Comparison of ENCODE assay signal across 16 cellular contexts in the genomic region with DNA sequence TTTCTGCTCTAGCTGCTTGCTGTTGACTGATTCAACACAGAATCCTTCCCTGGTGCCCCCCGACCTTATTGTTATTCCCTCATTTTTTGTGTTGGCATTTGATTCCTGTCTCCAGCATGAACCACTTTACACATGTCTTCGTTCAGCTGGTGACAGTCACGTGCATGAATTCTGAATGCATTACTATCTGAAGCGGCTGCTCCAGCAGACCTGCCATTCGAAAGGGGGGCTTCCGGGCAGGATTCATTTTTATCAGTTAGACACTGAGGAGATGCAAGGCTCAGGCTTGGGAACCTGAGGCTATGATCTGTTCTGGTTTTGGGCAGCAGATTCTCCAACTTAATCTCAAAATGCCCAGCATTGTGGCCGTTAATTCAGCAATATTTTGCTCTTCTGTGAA.
DNase-seq lines count a peak whose midpoint lies in the region; ATAC-seq and TF ChIP-seq lines count a peak whose summit lies in the region.
"Had no signal": no experiment of that assay in that cellular context is flagged by ENCODE, and none has a peak within 500 bp of the region (broad histone marks: within the 10 kb centered on the region; RNA-seq: fewer than 3 reads in every experiment).

No MANE protein-coding gene starts in this region.

- DNase-seq in BE2C (peak; percentile 47), SK-N-DZ (ENCODE audit: low spot score) (peak; percentile 12), NCI-H187 treated with DMSO at 0.1 percent for 48 hours (lab: John Stamatoyannopoulos, UW) (no peak)
- DNase-seq: 8988T; ACHN; Caco-2; Calu3; CD4-positive, alpha-beta T cell; CD8-positive, alpha-beta T cell; DMS79 treated with DMSO at 0.1 percent for 48 hours; GF-D8 had no signal

- no peaks in the 10 kb centered on the region for H3K79me2 ChIP-seq in neural cell (replicated peaks; ENCODE audit: insufficient read depth, low read length)

- TF ChIP-seq CTCF in BE2C (IDR thresholded peaks at IDR 0.05; ENCODE audit: low read depth, low read length) = no peak
- TF ChIP-seq CTCF in neural cell (IDR thresholded peaks at IDR 0.05; ENCODE audit: poor library complexity, severe bottlenecking) = no peak

- peak overlapping the region; percentile 0 for H3K4me2 ChIP-seq in neural cell (ENCODE audit: low read length)
- H3K4me2 ChIP-seq: BLaER1 treated with 17β-estradiol and CSF1 and Interleukin-3, amounts not matched to agents 10 nM and 100 nM had no signal

- peak overlapping the region; percentile 93 for H3K27ac ChIP-seq in neural cell (ENCODE audit: low read length)
- H3K27ac ChIP-seq: BLaER1 treated with 17β-estradiol and CSF1 and Interleukin-3, amounts not matched to agents 10 nM and 100 nM; C4-2B had no signal

- no peaks in the 10 kb centered on the region for H4K20me1 ChIP-seq in neural cell (ENCODE audit: insufficient read depth)
- H4K20me1 ChIP-seq: BLaER1 treated with 17β-estradiol and CSF1 and Interleukin-3, amounts not matched to agents 10 nM and 100 nM had no signal

- ATAC-seq in GM18907 (IDR thresholded peaks at IDR 0.05; ENCODE audit: unreplicated experiment) = no peak
- ATAC-seq in HG02973 (IDR thresholded peaks at IDR 0.05; ENCODE audit: unreplicated experiment) = no peak
- ATAC-seq: CD8-positive, alpha-beta T cell had no signal

- TF ChIP-seq RAD21 in neural cell (conservative IDR thresholded peaks at IDR 0.05) = peak; percentile 48

- H2AFZ ChIP-seq in neural cell (ENCODE audit: low read depth, low read length) = no peak overlapping the region

- H3K36me3 ChIP-seq in BE2C = no peaks in the 10 kb centered on the region
- H3K36me3 ChIP-seq in neural cell (ENCODE audit: insufficient read depth, low read length) = peaks cover 3% of the 10 kb centered on the region
- H3K36me3 ChIP-seq: BLaER1 treated with 17β-estradiol and CSF1 and Interleukin-3, amounts not matched to agents 10 nM and 100 nM had no signal

- H3K9me3 ChIP-seq in BE2C (no peaks in the 10 kb centered on the region), neural cell (ENCODE audit: low read length) (no peaks in the 10 kb centered on the region)
- H3K9me3 ChIP-seq: BLaER1 treated with 17β-estradiol and CSF1 and Interleukin-3, amounts not matched to agents 10 nM and 100 nM; Caco-2 had no signal

- H3K4me1 ChIP-seq in BE2C = peaks cover 8% of the 10 kb centered on the region
- H3K4me1 ChIP-seq: Caco-2 had no signal

- no peak overlapping the region for H3K4me3 ChIP-seq in BE2C (ENCODE audit: low read depth, low read length)
- H3K4me3 ChIP-seq in neural cell (ENCODE audit: low read length) = peak overlapping the region; percentile 0
- H3K4me3 ChIP-seq: BLaER1 treated with 17β-estradiol and CSF1 and Interleukin-3, amounts not matched to agents 10 nM and 100 nM had no signal

- peak; percentile 73 for TF ChIP-seq EP300 in neural cell (conservative IDR thresholded peaks at IDR 0.05; ENCODE audit: poor library complexity, severe bottlenecking)

- H3K27me3 ChIP-seq in BE2C = no peaks in the 10 kb centered on the region
- H3K27me3 ChIP-seq in neural cell (ENCODE audit: insufficient read depth, low read depth, low read length) = no peaks in the 10 kb centered on the region
- H3K27me3 ChIP-seq: BLaER1 treated with 17β-estradiol and CSF1 and Interleukin-3, amounts not matched to agents 10 nM and 100 nM had no signal

- peak overlapping the region; percentile 57 for H3K9ac ChIP-seq in neural cell (ENCODE audit: low read length)
- H3K9ac ChIP-seq: BLaER1 treated with 17β-estradiol and CSF1 and Interleukin-3, amounts not matched to agents 10 nM and 100 nM had no signal

- H3K9me2 ChIP-seq in neural cell (ENCODE audit: insufficient read depth, low read length) = no peaks in the 10 kb centered on the region

- no peaks in the 10 kb centered on the region for H3F3A ChIP-seq in neural cell (ENCODE audit: insufficient read depth, low read length, poor library complexity, severe bottlenecking)

TF ChIP-seq in neural cell, 6 proteins besides CTCF, POLR2A, EP300 and RAD21:
- TF ChIP-seq TAF1 (IDR thresholded peaks at IDR 0.05; ENCODE audit: low read depth) = peak; percentile 29
- TF ChIP-seq, protein P1, sequence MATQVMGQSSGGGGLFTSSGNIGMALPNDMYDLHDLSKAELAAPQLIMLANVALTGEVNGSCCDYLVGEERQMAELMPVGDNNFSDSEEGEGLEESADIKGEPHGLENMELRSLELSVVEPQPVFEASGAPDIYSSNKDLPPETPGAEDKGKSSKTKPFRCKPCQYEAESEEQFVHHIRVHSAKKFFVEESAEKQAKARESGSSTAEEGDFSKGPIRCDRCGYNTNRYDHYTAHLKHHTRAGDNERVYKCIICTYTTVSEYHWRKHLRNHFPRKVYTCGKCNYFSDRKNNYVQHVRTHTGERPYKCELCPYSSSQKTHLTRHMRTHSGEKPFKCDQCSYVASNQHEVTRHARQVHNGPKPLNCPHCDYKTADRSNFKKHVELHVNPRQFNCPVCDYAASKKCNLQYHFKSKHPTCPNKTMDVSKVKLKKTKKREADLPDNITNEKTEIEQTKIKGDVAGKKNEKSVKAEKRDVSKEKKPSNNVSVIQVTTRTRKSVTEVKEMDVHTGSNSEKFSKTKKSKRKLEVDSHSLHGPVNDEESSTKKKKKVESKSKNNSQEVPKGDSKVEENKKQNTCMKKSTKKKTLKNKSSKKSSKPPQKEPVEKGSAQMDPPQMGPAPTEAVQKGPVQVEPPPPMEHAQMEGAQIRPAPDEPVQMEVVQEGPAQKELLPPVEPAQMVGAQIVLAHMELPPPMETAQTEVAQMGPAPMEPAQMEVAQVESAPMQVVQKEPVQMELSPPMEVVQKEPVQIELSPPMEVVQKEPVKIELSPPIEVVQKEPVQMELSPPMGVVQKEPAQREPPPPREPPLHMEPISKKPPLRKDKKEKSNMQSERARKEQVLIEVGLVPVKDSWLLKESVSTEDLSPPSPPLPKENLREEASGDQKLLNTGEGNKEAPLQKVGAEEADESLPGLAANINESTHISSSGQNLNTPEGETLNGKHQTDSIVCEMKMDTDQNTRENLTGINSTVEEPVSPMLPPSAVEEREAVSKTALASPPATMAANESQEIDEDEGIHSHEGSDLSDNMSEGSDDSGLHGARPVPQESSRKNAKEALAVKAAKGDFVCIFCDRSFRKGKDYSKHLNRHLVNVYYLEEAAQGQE (IDR thresholded peaks at IDR 0.05; ENCODE audit: borderline replicate concordance) = no peak
- peak; percentile 49 for TF ChIP-seq SMC3 (conservative IDR thresholded peaks at IDR 0.05; ENCODE audit: poor library complexity)
- peak; percentile 66 for TF ChIP-seq MXI1 (conservative IDR thresholded peaks at IDR 0.05; ENCODE audit: poor library complexity, severe bottlenecking)
- no peak for TF ChIP-seq EZH2 (IDR thresholded peaks at IDR 0.05; ENCODE audit: borderline replicate concordance, insufficient read depth, low read length, poor library complexity, severe bottlenecking)
- no peak for TF ChIP-seq POLR2AphosphoS5 (IDR thresholded peaks at IDR 0.05)
